Comparison of ENCODE assay signal across 8 cellular contexts in genomic region chr4:151760713-151761661, GRCh38. TPM values are rescaled to one million over a fixed set of nuclear protein-coding genes. Genes with fewer than 3 reads are reported as not detected.
DNase-seq lines count a peak whose midpoint lies in the region; ATAC-seq and TF ChIP-seq lines count a peak whose summit lies in the region.

Gene GATB, minus strand, starts transcription at chr4:151761007. Its CDS starts 25 bp downstream, at chr4:151760982.

- no peaks in the 10 kb centered on the region for H3K27me3 Mint-ChIP-seq in activated T-helper 17 cell treated with anti-CD3 and anti-CD28 coated beads, Interleukin-2, amount 50 U/mL, for 72 hours
- peaks cover 0 to 7% (median 6%) of the 10 kb centered on the region in 5 donors for H3K27me3 Mint-ChIP-seq in naive thymus-derived CD8-positive, alpha-beta T cell

- H3K27ac Mint-ChIP-seq in activated T-helper 17 cell treated with anti-CD3 and anti-CD28 coated beads, Interleukin-2, amount 50 U/mL, for 72 hours = peak within 1 kb of the TSS; percentile 98
- H3K27ac Mint-ChIP-seq in naive thymus-derived CD8-positive, alpha-beta T cell = peak within 1 kb of the TSS; percentile 96 to 99 (median 98)

- no peaks in the 10 kb centered on the region for H3K9me3 Mint-ChIP-seq in activated T-helper 17 cell treated with anti-CD3 and anti-CD28 coated beads, Interleukin-2, amount 50 U/mL, for 72 hours
- peaks cover 0 to 3% (median 0%) of the 10 kb centered on the region in 9 donors for H3K9me3 Mint-ChIP-seq in naive thymus-derived CD8-positive, alpha-beta T cell

- POLR2A ChIA-PET in RWPE1 (lab: Yijun Ruan, JAX; ENCODE audit: low non-redundant PET) = no interaction called here
- POLR2A ChIA-PET in naive thymus-derived CD8-positive, alpha-beta T cell (lab: Charles Lee) = interaction anchor here (1.0 to 1.6 kb wide), 3 partner anchors 661 to 1018 kb away, joined by 3 to 4 read pairs (median 3); partner anchors contain the start of genes ARFIP1, FBXW7 and TIGD4

- DNase-seq in ELR (ENCODE audit: low read depth) (peak; percentile 97), H4 (ENCODE audit: low spot score) (peak; percentile 96), LNCaP clone FGC (ENCODE audit: low read depth) (peak; percentile 93), RWPE1 (ENCODE audit: low spot score) (peak; percentile 96), fibroblast of mammary gland (ENCODE audit: low read depth) (peak; percentile 96)
- DNase-seq in naive thymus-derived CD8-positive, alpha-beta T cell = peak; percentile 75 to 96 (median 92)
- DNase-seq in stimulated activated naive CD4-positive, alpha-beta T cell (lab: John Stamatoyannopoulos, UW) = peak; percentile 84 to 95 (median 93)

- H3K27ac ChIP-seq in RWPE1 = peak within 1 kb of the TSS; percentile 64

- CTCF ChIA-PET in RWPE1 (lab: Yijun Ruan, JAX) = interaction anchor here (0.6 kb wide), 1 partner anchor 45 kb away, joined by 5 read pairs; no protein-coding TSS in a partner anchor

- TF ChIP-seq CTCF in LNCaP clone FGC (IDR thresholded peaks at IDR 0.05; ENCODE audit: control insufficient read depth, extremely low read depth, insufficient read depth) (peak; percentile 41; the same call in 1 of the 2 replicates), RWPE1 (conservative IDR thresholded peaks at IDR 0.05; ENCODE audit: low read depth) (peak; percentile 54), fibroblast of mammary gland (conservative IDR thresholded peaks at IDR 0.05; ENCODE audit: control insufficient read depth, insufficient read depth, low read depth, low read length) (peak; percentile 40)

- H3K36me3 Mint-ChIP-seq in activated T-helper 17 cell treated with anti-CD3 and anti-CD28 coated beads, Interleukin-2, amount 50 U/mL, for 72 hours (ENCODE audit: low read depth) = peaks cover 28% of the 10 kb centered on the region
- H3K36me3 Mint-ChIP-seq in naive thymus-derived CD8-positive, alpha-beta T cell = peaks cover 6 to 20% (median 7%) of the 10 kb centered on the region in 3 donors

- peak; percentile 100 for ATAC-seq in activated T-helper 17 cell treated with anti-CD3 and anti-CD28 coated beads, Interleukin-2, amount 50 U/mL, for 72 hours (replicated peaks)
- peak; percentile 98 for ATAC-seq in naive thymus-derived CD8-positive, alpha-beta T cell

- peak within 1 kb of the TSS; percentile 99 for H3K4me3 Mint-ChIP-seq in activated T-helper 17 cell treated with anti-CD3 and anti-CD28 coated beads, Interleukin-2, amount 50 U/mL, for 72 hours
- peak within 1 kb of the TSS; percentile 90 to 100 (median 99) for H3K4me3 Mint-ChIP-seq in naive thymus-derived CD8-positive, alpha-beta T cell

- H3K4me1 Mint-ChIP-seq in activated T-helper 17 cell treated with anti-CD3 and anti-CD28 coated beads, Interleukin-2, amount 50 U/mL, for 72 hours = no peaks in the 10 kb centered on the region
- H3K4me1 Mint-ChIP-seq in naive thymus-derived CD8-positive, alpha-beta T cell = peaks cover 13 to 19% (median 18%) of the 10 kb centered on the region in 4 donors

- H3K4me3 ChIP-seq in LNCaP clone FGC (ENCODE audit: low read depth, low read length) (peak within 1 kb of the TSS; percentile 89), fibroblast of mammary gland (ENCODE audit: control insufficient read depth, low read depth, low read length) (peak within 1 kb of the TSS; percentile 85)

RNA-seq across cellular contexts. Expression of gene GATB, which starts in this region (rescaled TPM):
- 22.7 and 38.2 TPM in 2 replicates for total RNA-seq in H4 (2014; rRNA removed; shearing (Covaris generic))
- total RNA-seq in activated T-helper 17 cell treated with anti-CD3 and anti-CD28 coated beads, Interleukin-2, amount 50 U/mL, for 72 hours = 10 to 100 TPM; 19.1 to 24.1 TPM
- 10 to 100 TPM; 11.9 to 13.5 TPM for total RNA-seq in naive thymus-derived CD8-positive, alpha-beta T cell
- polyA plus RNA-seq in naive thymus-derived CD8-positive, alpha-beta T cell = 10 to 100 TPM in 2 of 3 donors, 1 to 10 TPM in 1; 8.9 to 16.3 (median 15.6) TPM

Comparison
In these comparisons a context has a peak if more than half of its experiments do, and no peak if none do; other contexts are left out.
1. Peak in every context shown above with its lines: DNase-seq, ATAC-seq, H3K4me3 ChIP-seq and H3K27ac ChIP-seq.